Comparison of ENCODE assay signal across 1 cellular context in genomic region chrX:51894697-51895336, GRCh38.
TF ChIP-seq lines count a peak whose summit lies in the region.

No MANE protein-coding gene starts in this region.

TF ChIP-seq in GM12878, 131 proteins besides CTCF, POLR2A, EP300 and RAD21 (continued from another document):
- TF ChIP-seq REST (IDR thresholded peaks at IDR 0.05; ENCODE audit: low read depth, low read length) (no peak), PAX8 (IDR thresholded peaks at IDR 0.05) (no peak), EZH2 (IDR thresholded peaks at IDR 0.05; ENCODE audit: borderline replicate concordance, control insufficient read depth, low read depth, low read length) (no peak), IKZF1 (conservative IDR thresholded peaks at IDR 0.05) (no peak), HCFC1 (IDR thresholded peaks at IDR 0.05; ENCODE audit: low read length) (no peak), POLR2AphosphoS2 (IDR thresholded peaks at IDR 0.05; ENCODE audit: low read depth, low read length) (no peak), BRCA1 (IDR thresholded peaks at IDR 0.05; ENCODE audit: low read depth, low read length) (no peak), CBX3 (IDR thresholded peaks at IDR 0.05; ENCODE audit: borderline replicate concordance, low read depth) (no peak), TBL1XR1 (IDR thresholded peaks at IDR 0.05; ENCODE audit: low read depth, low read length) (no peak), EGR1 (IDR thresholded peaks at IDR 0.05; ENCODE audit: borderline replicate concordance in 1 of 2, low read depth in 2 of 2, low read length in 2 of 2) (no peak), EED (IDR thresholded peaks at IDR 0.05; ENCODE audit: low read depth) (no peak), RB1 (IDR thresholded peaks at IDR 0.05; ENCODE audit: borderline replicate concordance) (no peak), TAF1 (IDR thresholded peaks at IDR 0.05; ENCODE audit: borderline replicate concordance, low read depth, low read length) (peak; percentile 29; the same call in 1 of the 2 replicates), CHD1 (IDR thresholded peaks at IDR 0.05; ENCODE audit: low read depth, low read length) (no peak), HDAC2 (IDR thresholded peaks at IDR 0.05) (no peak), MTA3 (IDR thresholded peaks at IDR 0.05; ENCODE audit: borderline replicate concordance, low read length) (no peak), YY1 (IDR thresholded peaks at IDR 0.05; ENCODE audit: low read depth, low read length) (peak; percentile 70; the same call in 1 of the 2 replicates), NR2F1 (conservative IDR thresholded peaks at IDR 0.05) (no peak), ZNF217 (IDR thresholded peaks at IDR 0.05) (no peak), ZNF274 (IDR thresholded peaks at IDR 0.05; ENCODE audit: insufficient read depth, insufficient read length) (no peak), CBX5 (IDR thresholded peaks at IDR 0.05; ENCODE audit: low read depth) (no peak), RUNX3 (IDR thresholded peaks at IDR 0.05; ENCODE audit: low read length) (peak; percentile 40; the same call in 1 of the 2 replicates), NBN (IDR thresholded peaks at IDR 0.05) (peak; percentile 23; the same call in 1 of the 2 replicates)
- TF ChIP-seq, protein P1, sequence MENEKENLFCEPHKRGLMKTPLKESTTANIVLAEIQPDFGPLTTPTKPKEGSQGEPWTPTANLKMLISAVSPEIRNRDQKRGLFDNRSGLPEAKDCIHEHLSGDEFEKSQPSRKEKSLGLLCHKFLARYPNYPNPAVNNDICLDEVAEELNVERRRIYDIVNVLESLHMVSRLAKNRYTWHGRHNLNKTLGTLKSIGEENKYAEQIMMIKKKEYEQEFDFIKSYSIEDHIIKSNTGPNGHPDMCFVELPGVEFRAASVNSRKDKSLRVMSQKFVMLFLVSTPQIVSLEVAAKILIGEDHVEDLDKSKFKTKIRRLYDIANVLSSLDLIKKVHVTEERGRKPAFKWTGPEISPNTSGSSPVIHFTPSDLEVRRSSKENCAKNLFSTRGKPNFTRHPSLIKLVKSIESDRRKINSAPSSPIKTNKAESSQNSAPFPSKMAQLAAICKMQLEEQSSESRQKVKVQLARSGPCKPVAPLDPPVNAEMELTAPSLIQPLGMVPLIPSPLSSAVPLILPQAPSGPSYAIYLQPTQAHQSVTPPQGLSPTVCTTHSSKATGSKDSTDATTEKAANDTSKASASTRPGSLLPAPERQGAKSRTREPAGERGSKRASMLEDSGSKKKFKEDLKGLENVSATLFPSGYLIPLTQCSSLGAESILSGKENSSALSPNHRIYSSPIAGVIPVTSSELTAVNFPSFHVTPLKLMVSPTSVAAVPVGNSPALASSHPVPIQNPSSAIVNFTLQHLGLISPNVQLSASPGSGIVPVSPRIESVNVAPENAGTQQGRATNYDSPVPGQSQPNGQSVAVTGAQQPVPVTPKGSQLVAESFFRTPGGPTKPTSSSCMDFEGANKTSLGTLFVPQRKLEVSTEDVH (IDR thresholded peaks at IDR 0.05; ENCODE audit: low read depth, partially characterized antibody): no peak
